ENCODE assay signal across 1 cellular context in the genomic region with DNA sequence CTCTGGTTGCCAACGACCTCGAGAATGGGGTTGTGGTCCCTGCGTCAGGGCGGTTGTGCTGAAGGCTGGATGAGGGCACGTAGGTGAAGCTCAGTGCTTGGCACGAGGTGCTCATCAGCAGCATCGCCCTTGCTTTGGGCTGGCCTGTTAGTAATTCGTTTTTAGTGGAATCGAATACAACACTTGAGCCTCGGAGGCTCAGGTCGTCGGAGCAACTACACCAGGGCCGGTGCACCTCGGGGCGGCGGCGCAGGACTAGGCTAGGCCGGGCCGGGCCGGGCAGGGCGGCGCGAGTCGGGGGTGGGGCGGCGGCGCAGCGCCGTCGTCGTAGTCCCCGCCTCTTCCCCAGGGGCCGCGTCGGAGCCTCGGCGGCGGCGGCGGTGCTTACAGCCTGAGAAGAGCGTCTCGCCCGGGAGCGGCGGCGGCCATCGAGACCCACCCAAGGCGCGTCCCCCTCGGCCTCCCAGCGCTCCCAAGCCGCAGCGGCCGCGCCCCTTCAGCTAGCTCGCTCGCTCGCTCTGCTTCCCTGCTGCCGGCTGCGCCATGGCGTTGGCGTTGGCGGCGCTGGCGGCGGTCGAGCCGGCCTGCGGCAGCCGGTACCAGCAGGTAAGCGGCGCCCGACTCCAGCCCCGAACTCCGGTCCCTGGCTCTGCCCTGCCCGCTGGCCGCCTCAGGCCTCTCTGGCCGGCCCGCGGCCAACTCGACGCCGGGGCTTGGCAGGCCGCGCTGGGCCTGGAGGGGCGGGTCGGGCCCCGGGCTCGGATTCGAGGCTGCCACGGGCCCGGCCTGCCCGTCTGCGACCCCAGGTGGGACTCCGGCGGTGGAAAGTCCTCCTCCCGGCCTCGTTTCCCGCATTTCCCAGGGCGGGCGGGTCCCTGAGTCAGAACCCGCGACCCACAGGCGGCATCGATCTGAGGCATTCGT.
TF ChIP-seq lines count a peak whose summit lies in the region.

A gene with protein sequence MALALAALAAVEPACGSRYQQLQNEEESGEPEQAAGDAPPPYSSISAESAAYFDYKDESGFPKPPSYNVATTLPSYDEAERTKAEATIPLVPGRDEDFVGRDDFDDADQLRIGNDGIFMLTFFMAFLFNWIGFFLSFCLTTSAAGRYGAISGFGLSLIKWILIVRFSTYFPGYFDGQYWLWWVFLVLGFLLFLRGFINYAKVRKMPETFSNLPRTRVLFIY (plus strand): TSS at position 348 of the 924 bp plus-strand sequence. CDS start 196 bp downstream, at position 544.

TF ChIP-seq in HCT116, 20 proteins besides CTCF, POLR2A, EP300 and RAD21 (continued from another document):
- TF ChIP-seq, protein P1, sequence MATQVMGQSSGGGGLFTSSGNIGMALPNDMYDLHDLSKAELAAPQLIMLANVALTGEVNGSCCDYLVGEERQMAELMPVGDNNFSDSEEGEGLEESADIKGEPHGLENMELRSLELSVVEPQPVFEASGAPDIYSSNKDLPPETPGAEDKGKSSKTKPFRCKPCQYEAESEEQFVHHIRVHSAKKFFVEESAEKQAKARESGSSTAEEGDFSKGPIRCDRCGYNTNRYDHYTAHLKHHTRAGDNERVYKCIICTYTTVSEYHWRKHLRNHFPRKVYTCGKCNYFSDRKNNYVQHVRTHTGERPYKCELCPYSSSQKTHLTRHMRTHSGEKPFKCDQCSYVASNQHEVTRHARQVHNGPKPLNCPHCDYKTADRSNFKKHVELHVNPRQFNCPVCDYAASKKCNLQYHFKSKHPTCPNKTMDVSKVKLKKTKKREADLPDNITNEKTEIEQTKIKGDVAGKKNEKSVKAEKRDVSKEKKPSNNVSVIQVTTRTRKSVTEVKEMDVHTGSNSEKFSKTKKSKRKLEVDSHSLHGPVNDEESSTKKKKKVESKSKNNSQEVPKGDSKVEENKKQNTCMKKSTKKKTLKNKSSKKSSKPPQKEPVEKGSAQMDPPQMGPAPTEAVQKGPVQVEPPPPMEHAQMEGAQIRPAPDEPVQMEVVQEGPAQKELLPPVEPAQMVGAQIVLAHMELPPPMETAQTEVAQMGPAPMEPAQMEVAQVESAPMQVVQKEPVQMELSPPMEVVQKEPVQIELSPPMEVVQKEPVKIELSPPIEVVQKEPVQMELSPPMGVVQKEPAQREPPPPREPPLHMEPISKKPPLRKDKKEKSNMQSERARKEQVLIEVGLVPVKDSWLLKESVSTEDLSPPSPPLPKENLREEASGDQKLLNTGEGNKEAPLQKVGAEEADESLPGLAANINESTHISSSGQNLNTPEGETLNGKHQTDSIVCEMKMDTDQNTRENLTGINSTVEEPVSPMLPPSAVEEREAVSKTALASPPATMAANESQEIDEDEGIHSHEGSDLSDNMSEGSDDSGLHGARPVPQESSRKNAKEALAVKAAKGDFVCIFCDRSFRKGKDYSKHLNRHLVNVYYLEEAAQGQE (IDR thresholded peaks at IDR 0.05; ENCODE audit: low read depth), result no peak
- TF ChIP-seq SIN3A (IDR thresholded peaks at IDR 0.05; ENCODE audit: low read depth) (peak; percentile 71), YY1 (IDR thresholded peaks at IDR 0.05; ENCODE audit: extremely low read depth, insufficient replicate concordance, low read depth, low read length) (peak; percentile 58), POLR2AphosphoS5 (IDR thresholded peaks at IDR 0.05; ENCODE audit: low read depth, low read length) (peak; percentile 93), EZH2 (IDR thresholded peaks at IDR 0.05) (no peak), ZFX (IDR thresholded peaks at IDR 0.05) (peak; percentile 100)
